Comparison of ENCODE assay signal across 14 cellular contexts in genomic region chr13:47484564-47484963, GRCh38.
A peak's percentile ranks its signal among the peaks of the same experiment; 100 is the strongest.
DNase-seq lines count a peak whose midpoint lies in the region; ATAC-seq and TF ChIP-seq lines count a peak whose summit lies in the region.
"Had no signal": no experiment of that assay in that cellular context is flagged by ENCODE, and none has a peak within 500 bp of the region (broad histone marks: within the 10 kb centered on the region; RNA-seq: fewer than 3 reads in every experiment).

No MANE protein-coding gene starts in this region.

- H2BK120ac ChIP-seq in IMR-90 (ENCODE audit: low read depth, low read length): peak overlapping the region; percentile 76

- peak overlapping the region; percentile 24; the same call in 1 of the 2 replicates for H3K4ac ChIP-seq in IMR-90 (ENCODE audit: low read depth, low read length)

- no peaks in the 10 kb centered on the region for H3K4me1 Mint-ChIP-seq in stimulated activated naive CD8-positive, alpha-beta T cell treated with anti-CD3 and anti-CD28 coated beads, Interleukin-15, amount 100 ng/mL, for 72 hours
- H3K4me1 Mint-ChIP-seq: natural killer cell had no signal

- H4K91ac ChIP-seq in IMR-90 (ENCODE audit: insufficient read depth, low read depth, low read length): 0 out of 2 replicates have a peak overlapping the region, but pooled peaks have one; percentile 17

- peak overlapping the region; percentile 62; the same call in 1 of the 2 replicates for H2BK20ac ChIP-seq in IMR-90 (ENCODE audit: low read depth, low read length)

- no peak overlapping the region for H2AK9ac ChIP-seq in IMR-90 (replicated peaks; ENCODE audit: low read depth, low read length, poor library complexity)

- no peaks in the 10 kb centered on the region for H3K27me3 Mint-ChIP-seq in stimulated activated naive CD8-positive, alpha-beta T cell treated with anti-CD3 and anti-CD28 coated beads, Interleukin-15, amount 100 ng/mL, for 72 hours

- H3K27me3 ChIP-seq in IMR-90 (ENCODE audit: control insufficient read depth, insufficient read depth, low read length) (no peaks in the 10 kb centered on the region), SJSA1 (replicated peaks) (no peaks in the 10 kb centered on the region), tibial artery (no peaks in the 10 kb centered on the region)
- H3K27me3 ChIP-seq: cardiac muscle cell, spleen had no signal

- no peak overlapping the region; the same call in 1 of the 2 replicates for H3K9ac ChIP-seq in IMR-90 (ENCODE audit: low read depth, low read length)

- peak overlapping the region in 1 of 2 experiments; percentile 72; a peak in 2 of 4 replicates for H4K8ac ChIP-seq in IMR-90 (ENCODE audit: low read depth in 2 of 2, low read length in 2 of 2)

- no peaks in the 10 kb centered on the region for H4K20me1 ChIP-seq in IMR-90 (ENCODE audit: insufficient read depth, low read length)

- TF ChIP-seq RAD21 in IMR-90 (IDR thresholded peaks at IDR 0.05; ENCODE audit: low read length): no peak

- no peak overlapping the region for H2AFZ ChIP-seq in IMR-90 (replicated peaks; ENCODE audit: low read length, poor library complexity)

- H3K23ac ChIP-seq in IMR-90 (ENCODE audit: low read depth, low read length): peak overlapping the region; percentile 20; the same call in 1 of the 2 replicates

- ATAC-seq in IMR-90 (ENCODE audit: low read depth): peak; percentile 75
- ATAC-seq in stimulated activated naive CD8-positive, alpha-beta T cell treated with anti-CD3 and anti-CD28 coated beads, Interleukin-15, amount 100 ng/mL, for 72 hours: no peak
- ATAC-seq: natural killer cell had no signal

- H3K9me1 ChIP-seq in IMR-90 (ENCODE audit: insufficient read depth, low read length): peaks cover 2% of the 10 kb centered on the region; the same call in 1 of the 2 replicates

- no peaks in the 10 kb centered on the region for H3K9me3 ChIP-seq in IMR-90 (ENCODE audit: control insufficient read depth, insufficient read depth, low read length)
- H3K9me3 ChIP-seq in SJSA1 (replicated peaks): no peaks in the 10 kb centered on the region
- no peaks in the 10 kb centered on the region for H3K9me3 ChIP-seq in tibial artery
- H3K9me3 ChIP-seq: spleen had no signal

- peak; percentile 26 for DNase-seq in AG08396 (ENCODE audit: low spot score)
- peak; percentile 89 for DNase-seq in IMR-90
- peak in 1 of 2 experiments; percentile 58 for DNase-seq in SJSA1 (ENCODE audit: low read depth in 1 of 2, low spot score in 2 of 2)
- peak; percentile 70 for DNase-seq in fibroblast of villous mesenchyme (ENCODE audit: low read depth)
- no peak for DNase-seq in NCI-H1694 treated with DMSO at 0.1 percent for 48 hours (lab: John Stamatoyannopoulos, UW)
- no peak for DNase-seq in stimulated activated naive CD8-positive, alpha-beta T cell treated with anti-CD3 and anti-CD28 coated beads, Interleukin-15, amount 100 ng/mL, for 72 hours
- DNase-seq in tibial artery: no peak
- no peak for DNase-seq in HPDE6-E6E7 (ENCODE audit: extremely low spot score)
- DNase-seq: kidney, natural killer cell, NCI-H2107, spleen had no signal

- in situ Hi-C loops in IMR-90 (cut with MboI; ENCODE audit: low sequenced_read_pairs): no loop called here

- no peak overlapping the region for H3K27ac Mint-ChIP-seq in stimulated activated naive CD8-positive, alpha-beta T cell treated with anti-CD3 and anti-CD28 coated beads, Interleukin-15, amount 100 ng/mL, for 72 hours
- H3K27ac Mint-ChIP-seq: natural killer cell had no signal

- CTCF ChIA-PET in IMR-90 (lab: Yijun Ruan, JAX): interaction anchor here (0.8 kb wide), 1 partner anchor 20 kb away, joined by 3 read pairs; no protein-coding TSS in a partner anchor

- TF ChIP-seq POLR2A in IMR-90 (IDR thresholded peaks at IDR 0.05; ENCODE audit: low read depth, low read length): no peak

- H3K14ac ChIP-seq in IMR-90 (replicated peaks; ENCODE audit: low read depth, low read length): peak overlapping the region; percentile 56

- WGBS in IMR-90 (ENCODE audit: extremely low coverage in 2 of 2, insufficient read length in 1 of 2), 2 experiments: no CpG with 5 or more reads among the region's 2 CpGs

- peak overlapping the region; percentile 1; the same call in 1 of the 2 replicates for H4K5ac ChIP-seq in IMR-90 (ENCODE audit: low read depth, low read length)

- H3K18ac ChIP-seq in IMR-90 (ENCODE audit: low read depth, low read length): peak overlapping the region; percentile 82; the same call in 1 of the 2 replicates

- H3K27ac ChIP-seq in IMR-90 (ENCODE audit: insufficient read depth, low read length) (no peak overlapping the region), SJSA1 (peak overlapping the region; percentile 44), tibial artery (no peak overlapping the region)
- H3K27ac ChIP-seq: C4-2B, cardiac muscle cell, spleen had no signal

- H2BK5ac ChIP-seq in IMR-90 (ENCODE audit: low read depth, low read length, poor library complexity, severe bottlenecking): peak overlapping the region; percentile 83

- POLR2A ChIA-PET in IMR-90 (lab: Charles Lee; ENCODE audit: unreplicated experiment): no interaction called here

- TF ChIP-seq CTCF in IMR-90 (conservative IDR thresholded peaks at IDR 0.05; ENCODE audit: low read depth, low read length) (no peak), fibroblast of villous mesenchyme (IDR thresholded peaks at IDR 0.05; ENCODE audit: insufficient read depth, low read depth, low read length) (no peak), tibial artery (IDR thresholded peaks at IDR 0.05) (no peak)

- H3K56ac ChIP-seq in IMR-90 (ENCODE audit: extremely low read depth, insufficient read depth, low read length): 0 out of 2 replicates have a peak overlapping the region, but pooled peaks have one; percentile 26

- no TSS peak for BruUV-seq in IMR-90 (replicated peaks; lab: Mats Ljungman, UMichigan)

- peak overlapping the region; percentile 63; the same call in 1 of the 2 replicates for H3K4me2 ChIP-seq in IMR-90 (ENCODE audit: low read depth, low read length)

- no peak overlapping the region for H2AK5ac ChIP-seq in IMR-90 (ENCODE audit: low read depth, low read length)

- intact Hi-C loops in IMR-90 (cut with micrococcal nuclease): no loop called here
- intact Hi-C loops in tibial artery (cut with DNase I; ENCODE audit: low total_unique reads): no loop called here

- H3K4me1 ChIP-seq in IMR-90 (ENCODE audit: control insufficient read depth, insufficient read depth, low read length) (peaks cover 10% of the 10 kb centered on the region; the same call in 1 of the 2 replicates), SJSA1 (replicated peaks) (peaks cover 30% of the 10 kb centered on the region), tibial artery (no peaks in the 10 kb centered on the region)
- H3K4me1 ChIP-seq: spleen had no signal

- dilution Hi-C loops in IMR-90 (cut with HindIII; ENCODE audit: low sequenced_read_pairs, unreplicated experiment): no loop called here

- H3K9me3 Mint-ChIP-seq in stimulated activated naive CD8-positive, alpha-beta T cell treated with anti-CD3 and anti-CD28 coated beads, Interleukin-15, amount 100 ng/mL, for 72 hours: peaks cover 0 to 3% of the 10 kb centered on the region in 2 donors
- H3K9me3 Mint-ChIP-seq: natural killer cell had no signal

- no peak overlapping the region for H2BK15ac ChIP-seq in IMR-90 (ENCODE audit: low read depth, low read length)

- no peaks in the 10 kb centered on the region for H3K79me1 ChIP-seq in IMR-90 (ENCODE audit: low read depth in 1 of 2, low read length in 2 of 2)

- H3K4me3 Mint-ChIP-seq in stimulated activated naive CD8-positive, alpha-beta T cell treated with anti-CD3 and anti-CD28 coated beads, Interleukin-15, amount 100 ng/mL, for 72 hours: no peak overlapping the region
- H3K4me3 Mint-ChIP-seq: natural killer cell had no signal

- H3K36me3 ChIP-seq in IMR-90 (ENCODE audit: control insufficient read depth, insufficient read depth, low read length) (no peaks in the 10 kb centered on the region), SJSA1 (no peaks in the 10 kb centered on the region), tibial artery (no peaks in the 10 kb centered on the region)
- H3K36me3 ChIP-seq: cardiac muscle cell, spleen had no signal

- H3K4me3 ChIP-seq in IMR-90 (ENCODE audit: insufficient read depth, low read depth, low read length) (no peak overlapping the region), SJSA1 (no peak overlapping the region), fibroblast of villous mesenchyme (ENCODE audit: low read depth, low read length) (no peak overlapping the region), tibial artery (no peak overlapping the region)
- H3K4me3 ChIP-seq: cardiac muscle cell, spleen had no signal

TF ChIP-seq in IMR-90, 13 proteins besides CTCF, POLR2A, EP300 and RAD21:
- TF ChIP-seq MXI1 (IDR thresholded peaks at IDR 0.05; ENCODE audit: borderline replicate concordance, low read depth, low read length) (no peak), FOS (IDR thresholded peaks at IDR 0.05; ENCODE audit: low read depth, low read length) (peak; percentile 73), MAZ (IDR thresholded peaks at IDR 0.05; ENCODE audit: borderline replicate concordance, low read depth, low read length) (no peak), BHLHE40 (IDR thresholded peaks at IDR 0.05; ENCODE audit: low read depth, low read length) (peak; percentile 74; the same call in 1 of the 2 replicates), CHD1 (IDR thresholded peaks at IDR 0.05; ENCODE audit: low read depth, low read length) (no peak), ELK1 (IDR thresholded peaks at IDR 0.05; ENCODE audit: borderline replicate concordance, low read depth, low read length) (no peak), MAFK (IDR thresholded peaks at IDR 0.05; ENCODE audit: low read depth, low read length) (no peak)
- TF ChIP-seq, protein P1, sequence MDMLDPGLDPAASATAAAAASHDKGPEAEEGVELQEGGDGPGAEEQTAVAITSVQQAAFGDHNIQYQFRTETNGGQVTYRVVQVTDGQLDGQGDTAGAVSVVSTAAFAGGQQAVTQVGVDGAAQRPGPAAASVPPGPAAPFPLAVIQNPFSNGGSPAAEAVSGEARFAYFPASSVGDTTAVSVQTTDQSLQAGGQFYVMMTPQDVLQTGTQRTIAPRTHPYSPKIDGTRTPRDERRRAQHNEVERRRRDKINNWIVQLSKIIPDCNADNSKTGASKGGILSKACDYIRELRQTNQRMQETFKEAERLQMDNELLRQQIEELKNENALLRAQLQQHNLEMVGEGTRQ (IDR thresholded peaks at IDR 0.05; ENCODE audit: low read depth, low read length): no peak
TF ChIP-seq in IMR-90: peak in this region for 2.

Comparison
In these comparisons a context has a peak if more than half of its experiments do, and no peak if none do; other contexts are left out.
1. DNase-seq: peak in AG08396 (single experiment), IMR-90 (single experiment) and fibroblast of villous mesenchyme (single experiment); none in NCI-H1694 treated with DMSO at 0.1 percent for 48 hours (single experiment), stimulated activated naive CD8-positive, alpha-beta T cell treated with anti-CD3 and anti-CD28 coated beads, Interleukin-15, amount 100 ng/mL, for 72 hours (0 of 2), tibial artery (0 of 2) and HPDE6-E6E7 (single experiment).